Comparison of ENCODE assay signal across 10 cellular contexts in genomic region chr2:54588244-54588899, GRCh38.
A peak's percentile ranks its signal among the peaks of the same experiment; 100 is the strongest.
DNase-seq lines count a peak whose midpoint lies in the region; ATAC-seq and TF ChIP-seq lines count a peak whose summit lies in the region.
"Had no signal": no experiment of that assay in that cellular context is flagged by ENCODE, and none has a peak within 500 bp of the region (broad histone marks: within the 10 kb centered on the region; RNA-seq: fewer than 3 reads in every experiment).

No MANE protein-coding gene starts in this region.

- DNase-seq in heart left ventricle = no peak
- DNase-seq in cardiac septum (ENCODE audit: low spot score) = no peak
- no peak for DNase-seq in Jurkat, Clone E6-1 (ENCODE audit: low read depth, low spot score)
- DNase-seq in endothelial cell (ENCODE audit: low spot score) = no peak
- no peak for DNase-seq in stomach
- no peak for DNase-seq in GM10248 (ENCODE audit: extremely low spot score)
- DNase-seq in AG20443 (ENCODE audit: low spot score) = no peak
- DNase-seq: testis had no signal

- H3K27me3 Mint-ChIP-seq in endothelial cell (ENCODE audit: unreplicated experiment) = peaks cover 21% of the 10 kb centered on the region

- H3K9me3 ChIP-seq in heart left ventricle (no peaks in the 10 kb centered on the region), stomach (no peaks in the 10 kb centered on the region)
- H3K9me3 ChIP-seq: breast epithelium, testis had no signal

- no peak for TF ChIP-seq EP300 in stomach (IDR thresholded peaks at IDR 0.05)

- intact Hi-C loops in heart left ventricle (cut with DNase I) (loop anchor here in 2 of 10 donors (10.0 kb wide), 1 partner anchor 46 kb away; no protein-coding TSS in a partner anchor), cardiac septum (cut with DNase I) (no loop called here), stomach (cut with DNase I; ENCODE audit: low total_unique reads) (no loop called here)

- no peak overlapping the region for H3K4me3 Mint-ChIP-seq in endothelial cell (ENCODE audit: unreplicated experiment)

- H3K36me3 ChIP-seq in heart left ventricle (peaks cover 0 to 19% (median 9%) of the 10 kb centered on the region in 9 donors), stomach (peaks cover 0 to 11% (median 8%) of the 10 kb centered on the region in 4 donors)
- H3K36me3 ChIP-seq: breast epithelium had no signal

- no peaks in the 10 kb centered on the region for H3K27me3 ChIP-seq in heart left ventricle
- H3K27me3 ChIP-seq in stomach = no peaks in the 10 kb centered on the region
- H3K27me3 ChIP-seq: breast epithelium, testis had no signal

- H3K27ac ChIP-seq in heart left ventricle (peak overlapping the region in 11 of 12 donors; percentile 27 to 78 (median 65)), stomach (peak overlapping the region in 4 of 5 donors; percentile 38 to 82 (median 72))
- H3K27ac ChIP-seq: testis had no signal

- POLR2A ChIA-PET in GM10248 (lab: Yijun Ruan, JAX) = no interaction called here

- TF ChIP-seq CTCF in heart left ventricle (IDR thresholded peaks at IDR 0.05) = no peak
- TF ChIP-seq CTCF in endothelial cell (IDR thresholded peaks at IDR 0.05; ENCODE audit: unreplicated experiment) = no peak
- no peak for TF ChIP-seq CTCF in stomach (IDR thresholded peaks at IDR 0.05)
- TF ChIP-seq CTCF in GM10248 (IDR thresholded peaks at IDR 0.05; ENCODE audit: control extremely low read depth, extremely low read depth, low read depth, missing control alignments) = no peak

- ATAC-seq in heart left ventricle (no peak), HG03175 (IDR thresholded peaks at IDR 0.05; ENCODE audit: unreplicated experiment) (no peak)

- H3K4me1 ChIP-seq in heart left ventricle (peaks cover 16 to 100% (median 91%) of the 10 kb centered on the region in 12 donors), stomach (peaks cover 48 to 91% (median 71%) of the 10 kb centered on the region in 4 donors)

- H3K4me3 ChIP-seq in heart left ventricle (no peak overlapping the region), stomach (no peak overlapping the region)
- H3K4me3 ChIP-seq in Jurkat, Clone E6-1 (ENCODE audit: low read length) = peak overlapping the region; percentile 20
- H3K4me3 ChIP-seq: breast epithelium, testis had no signal

- TF ChIP-seq POLR2A in heart left ventricle (IDR thresholded peaks at IDR 0.05) (no peak), stomach (IDR thresholded peaks at IDR 0.05) (no peak)

- CTCF ChIA-PET in GM10248 (lab: Yijun Ruan, JAX) = interaction anchor here (1.4 to 8.4 kb wide), 5 partner anchors 7 to 30 kb away, joined by 3 to 58 read pairs (median 9); no protein-coding TSS in a partner anchor

- peaks cover 24% of the 10 kb centered on the region for H3K36me3 Mint-ChIP-seq in endothelial cell (ENCODE audit: low read depth, unreplicated experiment)

- H3K9me3 Mint-ChIP-seq in endothelial cell (ENCODE audit: unreplicated experiment) = no peaks in the 10 kb centered on the region

- 35 to 58% (median 45%) methylated on average over 1 of the region's 1 CpG for WGBS in heart left ventricle, 4 donors
- 34 to 62% (median 50%) methylated on average over 1 of the region's 1 CpG for WGBS in stomach, 5 donors

- H3K4me1 Mint-ChIP-seq in endothelial cell (ENCODE audit: unreplicated experiment) = peaks cover 78% of the 10 kb centered on the region

- peak overlapping the region; percentile 93 for H3K27ac Mint-ChIP-seq in endothelial cell (ENCODE audit: unreplicated experiment)
